ENCODE assay signal across 1 cellular context in the genomic region with DNA sequence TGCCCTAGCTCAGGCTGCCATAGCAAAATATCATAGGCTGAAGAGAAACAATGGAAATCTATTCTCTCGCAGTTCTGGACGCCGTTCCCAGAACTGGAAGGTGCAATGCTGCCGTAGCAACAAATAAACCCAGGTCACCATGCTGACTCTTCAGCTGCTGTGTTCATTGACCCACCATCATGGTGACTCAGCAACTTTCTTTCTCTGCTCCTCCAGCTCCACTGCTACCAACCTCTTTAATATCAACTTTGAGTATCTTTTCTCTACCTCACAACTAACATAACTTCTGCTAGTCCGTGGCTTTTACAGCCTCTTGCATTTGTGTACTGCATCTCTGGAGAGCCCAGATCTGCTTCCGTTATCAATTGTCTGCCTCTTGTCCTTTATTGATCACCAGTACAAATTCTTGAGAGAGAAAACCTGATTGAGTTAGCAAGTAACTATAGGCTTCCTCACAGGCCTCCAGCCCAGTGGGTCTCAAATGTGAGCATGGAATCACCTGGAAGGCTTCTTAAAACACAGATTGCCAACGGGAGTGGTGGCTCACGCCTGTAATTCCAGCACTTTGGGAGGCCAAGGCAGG.
TF ChIP-seq lines count a peak whose summit lies in the region.

No MANE protein-coding gene starts in this region.

TF ChIP-seq in K562, 482 proteins besides CTCF, POLR2A, EP300 and RAD21 (continued from another document and continues in another):
- TF ChIP-seq CHD7 (IDR thresholded peaks at IDR 0.05; ENCODE audit: low read depth, low read length) (no peak), NFRKB (IDR thresholded peaks at IDR 0.05; ENCODE audit: low read depth) (peak; percentile 83), NONO (IDR thresholded peaks at IDR 0.05; ENCODE audit: low read depth in 2 of 2, low read length in 1 of 2) (no peak), ZNF592 (IDR thresholded peaks at IDR 0.05) (peak; percentile 94), MCM2 (IDR thresholded peaks at IDR 0.05; ENCODE audit: low read depth) (no peak), MNT (conservative IDR thresholded peaks at IDR 0.05) (peak; percentile 37; a peak in 2 of 4 replicates), FOXK2 (conservative IDR thresholded peaks at IDR 0.05 in 1 of 2, IDR thresholded peaks at IDR 0.05 in 1 of 2; ENCODE audit: low read depth in 2 of 2) (0 out of 4 replicates have a peak, but pooled peaks have one; percentile 21 to 64), TAF7 (tag; IDR thresholded peaks at IDR 0.05) (no peak; the same call in 1 of the 2 replicates), SP1 (CRISPR knock-in tag; IDR thresholded peaks at IDR 0.05) (0 out of 2 replicates have a peak, but pooled peaks have one; percentile 33), ZNF263 (CRISPR knock-in tag; IDR thresholded peaks at IDR 0.05; ENCODE audit: borderline replicate concordance) (no peak), DPF2 (IDR thresholded peaks at IDR 0.05) (peak; percentile 62; the same call in 1 of the 2 replicates), ZNF232 (CRISPR knock-in tag; IDR thresholded peaks at IDR 0.05) (no peak), RFX1 (IDR thresholded peaks at IDR 0.05) (peak; percentile 73), SMAD2 (IDR thresholded peaks at IDR 0.05; ENCODE audit: low read depth, low read length) (no peak), FOSL1 (tag; conservative IDR thresholded peaks at IDR 0.05) (no peak; the same call in 1 of the 2 replicates), ZNF644 (tag; IDR thresholded peaks at IDR 0.05; ENCODE audit: low read depth) (peak; percentile 82), TCFL5 (CRISPR knock-in tag; conservative IDR thresholded peaks at IDR 0.05) (no peak), ZNF584 (CRISPR knock-in tag; IDR thresholded peaks at IDR 0.05; ENCODE audit: low read depth) (0 out of 2 replicates have a peak, but pooled peaks have one; percentile 53), EHMT2 (IDR thresholded peaks at IDR 0.05) (peak; percentile 93), NFIC (IDR thresholded peaks at IDR 0.05) (peak; percentile 12; the same call in 1 of the 2 replicates), E4F1 (CRISPR knock-in tag; IDR thresholded peaks at IDR 0.05; ENCODE audit: borderline replicate concordance) (no peak), MAFG (tag; conservative IDR thresholded peaks at IDR 0.05) (peak; percentile 100), CAMTA2 (CRISPR knock-in tag; conservative IDR thresholded peaks at IDR 0.05) (no peak), NFE2 (IDR thresholded peaks at IDR 0.05; ENCODE audit: low read depth) (peak; percentile 100), ZBTB26 (CRISPR knock-in tag; IDR thresholded peaks at IDR 0.05) (no peak)
- TF ChIP-seq, protein P1, sequence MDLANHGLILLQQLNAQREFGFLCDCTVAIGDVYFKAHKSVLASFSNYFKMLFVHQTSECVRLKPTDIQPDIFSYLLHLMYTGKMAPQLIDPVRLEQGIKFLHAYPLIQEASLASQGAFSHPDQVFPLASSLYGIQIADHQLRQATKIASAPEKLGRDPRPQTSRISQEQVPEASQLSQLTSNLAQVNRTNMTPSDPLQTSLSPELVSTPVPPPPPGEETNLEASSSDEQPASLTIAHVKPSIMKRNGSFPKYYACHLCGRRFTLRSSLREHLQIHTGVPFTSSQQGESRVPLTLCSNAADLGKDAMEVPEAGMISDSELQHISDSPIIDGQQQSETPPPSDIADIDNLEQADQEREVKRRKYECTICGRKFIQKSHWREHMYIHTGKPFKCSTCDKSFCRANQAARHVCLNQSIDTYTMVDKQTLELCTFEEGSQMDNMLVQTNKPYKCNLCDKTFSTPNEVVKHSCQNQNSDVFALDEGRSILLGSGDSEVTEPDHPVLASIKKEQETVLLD (IDR thresholded peaks at IDR 0.05), result peak; percentile 59; the same call in 1 of the 2 replicates
- TF ChIP-seq, protein P2, sequence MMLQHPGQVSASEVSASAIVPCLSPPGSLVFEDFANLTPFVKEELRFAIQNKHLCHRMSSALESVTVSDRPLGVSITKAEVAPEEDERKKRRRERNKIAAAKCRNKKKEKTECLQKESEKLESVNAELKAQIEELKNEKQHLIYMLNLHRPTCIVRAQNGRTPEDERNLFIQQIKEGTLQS (IDR thresholded peaks at IDR 0.05), result 0 out of 2 replicates have a peak, but pooled peaks have one; percentile 27
- TF ChIP-seq, protein P2 (CRISPR knock-in tag; conservative IDR thresholded peaks at IDR 0.05), result no peak
